ENCODE assay signal across 16 cellular contexts in the genomic region with DNA sequence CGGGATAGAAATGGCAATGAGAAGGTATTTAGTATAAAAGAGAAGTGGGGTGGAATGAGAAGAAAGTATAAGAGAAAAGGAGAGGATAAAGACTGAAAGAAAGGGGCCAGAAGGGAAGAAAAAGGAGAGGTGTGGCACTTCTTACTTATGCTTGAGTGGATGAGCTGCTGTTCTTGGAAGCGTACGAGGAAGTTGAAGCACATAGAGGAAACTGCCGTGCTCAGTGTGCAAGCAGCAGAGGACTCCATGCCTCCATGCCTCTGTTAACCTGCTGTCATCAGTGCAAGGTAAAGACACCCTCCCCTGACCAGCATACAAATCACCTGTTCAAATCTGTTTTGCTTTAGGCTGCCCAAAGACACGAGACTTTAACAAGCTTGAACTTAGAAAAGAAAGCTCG. TPM values are rescaled to one million over a fixed set of nuclear protein-coding genes. Genes with fewer than 3 reads are reported as not detected.
DNase-seq lines count a peak whose midpoint lies in the region; ATAC-seq and TF ChIP-seq lines count a peak whose summit lies in the region.
"Had no signal": no experiment of that assay in that cellular context is flagged by ENCODE, and none has a peak within 500 bp of the region (broad histone marks: within the 10 kb centered on the region; RNA-seq: fewer than 3 reads in every experiment).

No MANE protein-coding gene starts in this region.

- H3K4me3 ChIP-seq in Panc1 (ENCODE audit: low read depth in 2 of 2, low read length in 2 of 2) (no peak overlapping the region), prostate gland (no peak overlapping the region)
- H3K4me3 ChIP-seq: SK-N-MC, thyroid gland had no signal

- peaks cover 6 to 18% of the 10 kb centered on the region in 2 donors for H3K36me3 Mint-ChIP-seq in activated naive CD4-positive, alpha-beta T cell treated with anti-CD3 and anti-CD28 coated beads, Interleukin-2, amount 50 U/mL, for 72 hours

- H3K27me3 ChIP-seq in Panc1 (ENCODE audit: control insufficient read depth, insufficient read depth, low read length) (no peaks in the 10 kb centered on the region), prostate gland (replicated peaks; ENCODE audit: insufficient read depth) (no peaks in the 10 kb centered on the region)
- H3K27me3 ChIP-seq: thyroid gland had no signal

- peaks cover 57% of the 10 kb centered on the region for H3K4me1 Mint-ChIP-seq in stimulated activated naive CD8-positive, alpha-beta T cell treated with anti-CD3 and anti-CD28 coated beads, Interleukin-15, amount 100 ng/mL, for 72 hours

- no peaks in the 10 kb centered on the region for H3K9me3 ChIP-seq in Panc1 (ENCODE audit: control insufficient read depth, insufficient read depth, low read depth, low read length)
- no peaks in the 10 kb centered on the region for H3K9me3 ChIP-seq in prostate gland
- H3K9me3 ChIP-seq: thyroid gland had no signal

- H3K4me1 ChIP-seq in Panc1 (ENCODE audit: control insufficient read depth, insufficient read depth, low read length), result no peaks in the 10 kb centered on the region
- no peaks in the 10 kb centered on the region for H3K4me1 ChIP-seq in prostate gland (replicated peaks)

- TSS peak; percentile 55 for BruUV-seq in Panc1 (replicated peaks; lab: Mats Ljungman, UMichigan)

- TF ChIP-seq CTCF in Panc1 (IDR thresholded peaks at IDR 0.05) (no peak), prostate gland (IDR thresholded peaks at IDR 0.05) (no peak)

- intact Hi-C loops in Panc1 (cut with micrococcal nuclease; ENCODE audit: unreplicated experiment), result no loop called here
- intact Hi-C loops in prostate gland (cut with DNase I), result no loop called here

- no peak for DNase-seq in activated naive CD4-positive, alpha-beta T cell treated with anti-CD3 and anti-CD28 coated beads, Interleukin-2, amount 50 U/mL, for 72 hours (ENCODE audit: low spot score in 2 of 2)
- no peak for DNase-seq in activated naive CD4-positive, alpha-beta T cell (lab: John Stamatoyannopoulos, UW)
- no peak for DNase-seq in Panc1 (ENCODE audit: low read depth, low spot score)
- no peak for DNase-seq in stimulated activated naive CD8-positive, alpha-beta T cell treated with anti-CD3 and anti-CD28 coated beads, Interleukin-15, amount 100 ng/mL, for 72 hours
- DNase-seq in prostate gland (ENCODE audit: low spot score), result no peak
- DNase-seq: activated CD4-positive, CD25-positive, alpha-beta regulatory T cell treated with anti-CD3 and anti-CD28 coated beads, Interleukin-2, amount 50 U/mL, for 72 hours; DMS79; effector memory CD4-positive, alpha-beta T cell; foreskin fibroblast; NCI-H1417; thyroid gland had no signal

- no peaks in the 10 kb centered on the region for H3K9me3 Mint-ChIP-seq in activated naive CD4-positive, alpha-beta T cell treated with anti-CD3 and anti-CD28 coated beads, Interleukin-2, amount 50 U/mL, for 72 hours
- no peaks in the 10 kb centered on the region for H3K9me3 Mint-ChIP-seq in stimulated activated naive CD8-positive, alpha-beta T cell treated with anti-CD3 and anti-CD28 coated beads, Interleukin-15, amount 100 ng/mL, for 72 hours
- H3K9me3 Mint-ChIP-seq: mesothelial cell of epicardium had no signal

- peak overlapping the region; percentile 34 to 43 for H3K27ac Mint-ChIP-seq in activated naive CD4-positive, alpha-beta T cell treated with anti-CD3 and anti-CD28 coated beads, Interleukin-2, amount 50 U/mL, for 72 hours
- H3K27ac Mint-ChIP-seq in stimulated activated naive CD8-positive, alpha-beta T cell treated with anti-CD3 and anti-CD28 coated beads, Interleukin-15, amount 100 ng/mL, for 72 hours, result peak overlapping the region; percentile 0 to 82
- H3K27ac Mint-ChIP-seq: mesothelial cell of epicardium had no signal

- in situ Hi-C loops in Panc1 (cut with HindIII; ENCODE audit: low pct_unique_long_range_greater_than_20kb, low sequenced_read_pairs), result no loop called here

- WGBS in prostate gland, result 75% methylated on average over 6 of the region's 6 CpGs

- no peak overlapping the region for H3K27ac ChIP-seq in Panc1 (ENCODE audit: low read length)
- H3K27ac ChIP-seq in prostate gland, result no peak overlapping the region

- POLR2A ChIA-PET in Panc1 (lab: Charles Lee), result no interaction called here

- TF ChIP-seq POLR2A in prostate gland (IDR thresholded peaks at IDR 0.05), result no peak

- H3K27me3 Mint-ChIP-seq in stimulated activated naive CD8-positive, alpha-beta T cell treated with anti-CD3 and anti-CD28 coated beads, Interleukin-15, amount 100 ng/mL, for 72 hours, result no peaks in the 10 kb centered on the region

- peak overlapping the region in 1 of 2 donors; percentile 1 for H3K4me3 Mint-ChIP-seq in stimulated activated naive CD8-positive, alpha-beta T cell treated with anti-CD3 and anti-CD28 coated beads, Interleukin-15, amount 100 ng/mL, for 72 hours
- H3K4me3 Mint-ChIP-seq: mesothelial cell of epicardium had no signal

- CTCF ChIA-PET in Panc1 (lab: Charles Lee), result no interaction called here

- H3K36me3 ChIP-seq in Panc1 (ENCODE audit: control insufficient read depth, insufficient read depth, low read length), result peaks cover 12% of the 10 kb centered on the region; the same call in 1 of the 2 replicates
- no peaks in the 10 kb centered on the region for H3K36me3 ChIP-seq in prostate gland

- ATAC-seq in activated naive CD4-positive, alpha-beta T cell treated with anti-CD3 and anti-CD28 coated beads, Interleukin-2, amount 50 U/mL, for 72 hours, result no peak
- ATAC-seq in Panc1 (no peak), esophagus mucosa (peak; percentile 39), HG03521 (IDR thresholded peaks at IDR 0.05; ENCODE audit: unreplicated experiment) (no peak), GM19351 (IDR thresholded peaks at IDR 0.05; ENCODE audit: unreplicated experiment) (no peak)
- ATAC-seq in stimulated activated naive CD8-positive, alpha-beta T cell treated with anti-CD3 and anti-CD28 coated beads, Interleukin-15, amount 100 ng/mL, for 72 hours, result no peak

RNA-seq across cellular contexts. Expression of gene WDR5B, which starts 6.5 kb away (rescaled TPM):
- total RNA-seq in activated naive CD4-positive, alpha-beta T cell treated with anti-CD3 and anti-CD28 coated beads, Interleukin-2, amount 50 U/mL, for 72 hours, result 1 to 10 TPM; 2.3 to 3.1 TPM
- total RNA-seq in Panc1 (2021; ENCODE audit: unreplicated experiment) (5.5 TPM), esophagus mucosa (1.9 TPM), prostate gland (1 to 10 TPM; 4.5 to 6.5 TPM)
- 2.6 TPM for polyA plus RNA-seq in Panc1 (2012; ENCODE audit: insufficient read length)

RNA-seq across cellular contexts. Expression of gene FAM162A, which starts 25.4 kb away (rescaled TPM):
- 100 to 1,000 TPM in 1 of 2 donors, 10 to 100 TPM in 1; 51.2 to 194 TPM for total RNA-seq in activated naive CD4-positive, alpha-beta T cell treated with anti-CD3 and anti-CD28 coated beads, Interleukin-2, amount 50 U/mL, for 72 hours
- total RNA-seq in Panc1 (2021; ENCODE audit: unreplicated experiment), result 59.6 TPM
- polyA plus RNA-seq in Panc1 (2012; ENCODE audit: insufficient read length), result 92.9 TPM
- 106 TPM for total RNA-seq in esophagus mucosa
- total RNA-seq in prostate gland, result 10 to 100 TPM; 12.9 to 87.9 TPM

RNA-seq across cellular contexts. Expression of gene MIX23, which starts 26.4 kb away (rescaled TPM):
- total RNA-seq in activated naive CD4-positive, alpha-beta T cell treated with anti-CD3 and anti-CD28 coated beads, Interleukin-2, amount 50 U/mL, for 72 hours, result 10 to 100 TPM; 52.0 to 99.6 TPM
- total RNA-seq in Panc1 (2021; ENCODE audit: unreplicated experiment), result 61.7 TPM
- polyA plus RNA-seq in Panc1 (2012; ENCODE audit: insufficient read length), result 31.3 TPM
- total RNA-seq in esophagus mucosa, result 43.3 TPM
- total RNA-seq in prostate gland, result 10 to 100 TPM; 13.8 to 16.8 TPM
